ENCODE assay signal across 11 cellular contexts in the genomic region with DNA sequence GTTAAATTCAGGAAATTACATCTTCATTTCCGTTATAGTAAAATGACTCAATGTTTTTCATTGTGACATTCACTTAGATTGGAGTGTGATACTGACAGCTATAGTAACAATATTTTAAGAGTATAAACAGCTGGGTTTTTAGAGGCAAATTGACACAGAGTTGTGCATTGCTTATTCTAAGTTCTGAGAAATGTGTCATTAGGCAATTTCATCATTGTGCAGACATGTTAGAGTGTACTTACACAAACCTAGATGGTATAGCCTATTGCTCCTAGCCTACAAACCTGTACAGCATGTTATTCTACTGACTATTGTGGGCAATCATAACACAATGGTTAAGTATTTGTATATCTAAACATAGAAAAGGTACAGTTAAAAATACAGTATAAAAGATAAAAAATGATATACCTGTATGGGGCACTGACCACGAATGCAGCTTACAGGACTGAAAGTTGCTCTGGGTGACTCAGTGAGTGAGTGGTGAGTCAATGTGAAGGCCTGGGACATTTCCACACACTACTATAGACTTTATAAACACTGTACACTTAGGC.
DNase-seq lines count a peak whose midpoint lies in the region; ATAC-seq, FAIRE-seq and TF ChIP-seq lines count a peak whose summit lies in the region.
"Had no signal": no experiment of that assay in that cellular context is flagged by ENCODE, and none has a peak within 500 bp of the region (broad histone marks: within the 10 kb centered on the region; RNA-seq: fewer than 3 reads in every experiment).

No MANE protein-coding gene starts in this region.

- H3K4me1 ChIP-seq in psoas muscle, result no peaks in the 10 kb centered on the region

- H3K36me3 ChIP-seq in brain microvascular endothelial cell (replicated peaks), result no peaks in the 10 kb centered on the region
- no peaks in the 10 kb centered on the region for H3K36me3 ChIP-seq in psoas muscle (ENCODE audit: insufficient read depth in 1 of 2, low read depth in 1 of 2)

- no peaks in the 10 kb centered on the region for H3K36me3 Mint-ChIP-seq in activated T-cell treated with anti-CD3 and anti-CD28 coated beads, Interleukin-2, amount 50 U/mL, for 24 hours (ENCODE audit: low read depth)
- H3K36me3 Mint-ChIP-seq in stimulated activated effector memory CD8-positive, alpha-beta T cell treated with anti-CD3 and anti-CD28 coated beads, Interleukin-12 subunit alpha, Interleukin-12 subunit beta, amount 100 ng/mL, for 72 hours, result no peaks in the 10 kb centered on the region

- ATAC-seq in HG03571 (IDR thresholded peaks at IDR 0.05; ENCODE audit: unreplicated experiment) (peak; percentile 65), GM21737 (IDR thresholded peaks at IDR 0.05; ENCODE audit: unreplicated experiment) (no peak), psoas muscle (no peak)
- peak; percentile 88 for ATAC-seq in stimulated activated effector memory CD8-positive, alpha-beta T cell treated with anti-CD3 and anti-CD28 coated beads, Interleukin-12 subunit alpha, Interleukin-12 subunit beta, amount 100 ng/mL, for 72 hours

- H3K9me3 Mint-ChIP-seq in activated T-cell treated with anti-CD3 and anti-CD28 coated beads, Interleukin-2, amount 50 U/mL, for 24 hours, result no peaks in the 10 kb centered on the region
- H3K9me3 Mint-ChIP-seq in stimulated activated effector memory CD8-positive, alpha-beta T cell treated with anti-CD3 and anti-CD28 coated beads, Interleukin-12 subunit alpha, Interleukin-12 subunit beta, amount 100 ng/mL, for 72 hours, result no peaks in the 10 kb centered on the region

- H3K4me3 ChIP-seq in brain microvascular endothelial cell (ENCODE audit: low read depth, low read length), result peak overlapping the region; percentile 9
- H3K4me3 ChIP-seq in psoas muscle, result no peak overlapping the region

- intact Hi-C loops in psoas muscle (cut with DNase I), result no loop called here

- no peak overlapping the region for H3K4me3 Mint-ChIP-seq in activated T-cell treated with anti-CD3 and anti-CD28 coated beads, Interleukin-2, amount 50 U/mL, for 24 hours
- H3K4me3 Mint-ChIP-seq in stimulated activated effector memory CD8-positive, alpha-beta T cell treated with anti-CD3 and anti-CD28 coated beads, Interleukin-12 subunit alpha, Interleukin-12 subunit beta, amount 100 ng/mL, for 72 hours, result no peak overlapping the region
- H3K4me3 Mint-ChIP-seq: B cell had no signal

- peak overlapping the region; percentile 22 for H3K27ac Mint-ChIP-seq in activated T-cell treated with anti-CD3 and anti-CD28 coated beads, Interleukin-2, amount 50 U/mL, for 24 hours
- no peak overlapping the region for H3K27ac Mint-ChIP-seq in stimulated activated effector memory CD8-positive, alpha-beta T cell treated with anti-CD3 and anti-CD28 coated beads, Interleukin-12 subunit alpha, Interleukin-12 subunit beta, amount 100 ng/mL, for 72 hours
- H3K27ac Mint-ChIP-seq: B cell had no signal

- no peak for FAIRE-seq in GM12891 (lab: Jason Lieb, UNC)
- FAIRE-seq: GM19239 had no signal

- H3K27me3 Mint-ChIP-seq in activated T-cell treated with anti-CD3 and anti-CD28 coated beads, Interleukin-2, amount 50 U/mL, for 24 hours, result peaks cover 12% of the 10 kb centered on the region
- H3K27me3 Mint-ChIP-seq: B cell had no signal

- TF ChIP-seq CTCF in brain microvascular endothelial cell (IDR thresholded peaks at IDR 0.05; ENCODE audit: low read depth, low read length, missing control alignments), result no peak
- no peak for TF ChIP-seq CTCF in psoas muscle (IDR thresholded peaks at IDR 0.05)

- peaks cover 15% of the 10 kb centered on the region for H3K4me1 Mint-ChIP-seq in activated T-cell treated with anti-CD3 and anti-CD28 coated beads, Interleukin-2, amount 50 U/mL, for 24 hours (ENCODE audit: low read depth)
- no peaks in the 10 kb centered on the region for H3K4me1 Mint-ChIP-seq in stimulated activated effector memory CD8-positive, alpha-beta T cell treated with anti-CD3 and anti-CD28 coated beads, Interleukin-12 subunit alpha, Interleukin-12 subunit beta, amount 100 ng/mL, for 72 hours

- WGBS in psoas muscle, 3 donors, result 59 to 70% (median 68%) methylated on average over 2 of the region's 2 CpGs

- no peak for TF ChIP-seq POLR2A in GM12891 (IDR thresholded peaks at IDR 0.05; ENCODE audit: low read depth, low read length)

- no peaks in the 10 kb centered on the region for H3K9me3 ChIP-seq in psoas muscle

- H3K27ac ChIP-seq in brain microvascular endothelial cell (peak overlapping the region; percentile 93), psoas muscle (no peak overlapping the region)

- no peaks in the 10 kb centered on the region for H3K27me3 ChIP-seq in brain microvascular endothelial cell (replicated peaks)
- peaks cover 0 to 3% (median 0%) of the 10 kb centered on the region in 3 donors for H3K27me3 ChIP-seq in psoas muscle (ENCODE audit: insufficient read depth in 3 of 3, low read length in 2 of 3)

- no peak for DNase-seq in activated T-cell treated with anti-CD3 and anti-CD28 coated beads, Interleukin-2, amount 50 U/mL, for 24 hours
- no peak for DNase-seq in activated T-cell treated with anti-CD3 and anti-CD28 coated beads, Interleukin-2, amount 50 U/mL, for 1 hour
- DNase-seq in brain microvascular endothelial cell (peak; percentile 83), psoas muscle (no peak), GM12891 (ENCODE audit: insufficient read length, low spot score) (no peak)
- no peak for DNase-seq in stimulated activated effector memory CD8-positive, alpha-beta T cell treated with anti-CD3 and anti-CD28 coated beads, Interleukin-12 subunit alpha, Interleukin-12 subunit beta, amount 100 ng/mL, for 72 hours (ENCODE audit: low spot score in 2 of 2)
- DNase-seq: stimulated activated CD4-positive, alpha-beta T cell treated with anti-CD3 and anti-CD28 coated beads, Interleukin-12 subunit alpha, Interleukin-12 subunit beta, amount 100 ng/mL, for 4 hours had no signal

- in situ Hi-C loops in brain microvascular endothelial cell (cut with HindIII; ENCODE audit: low pct_ligation_motif_present, low sequenced_read_pairs), result no loop called here

TF ChIP-seq in GM12891, 5 proteins besides CTCF, POLR2A, EP300 and RAD21:
- TF ChIP-seq TAF1 (IDR thresholded peaks at IDR 0.05; ENCODE audit: low read depth, low read length), result no peak
- TF ChIP-seq SPI1 (IDR thresholded peaks at IDR 0.05; ENCODE audit: low read depth, low read length), result no peak
TF ChIP-seq in GM12891: peak in this region for 0.

Comparison
In these comparisons a context has a peak if more than half of its experiments do, and no peak if none do; other contexts are left out.
1. ATAC-seq: peak in HG03571 (single experiment) and stimulated activated effector memory CD8-positive, alpha-beta T cell treated with anti-CD3 and anti-CD28 coated beads, Interleukin-12 subunit alpha, Interleukin-12 subunit beta, amount 100 ng/mL, for 72 hours (single experiment); none in GM21737 (single experiment) and psoas muscle (0 of 4).